11 cellular contexts compared by ENCODE assay signal in genomic region chr10:112875474-112876267, GRCh38.
A peak's percentile ranks its signal among the peaks of the same experiment; 100 is the strongest.
DNase-seq lines count a peak whose midpoint lies in the region; ATAC-seq, FAIRE-seq and TF ChIP-seq lines count a peak whose summit lies in the region.
"Had no signal": no experiment of that assay in that cellular context is flagged by ENCODE, and none has a peak within 500 bp of the region (broad histone marks: within the 10 kb centered on the region; RNA-seq: fewer than 3 reads in every experiment).

No MANE protein-coding gene starts in this region.

- H2BK15ac ChIP-seq in IMR-90 (ENCODE audit: low read depth, low read length), result no peak overlapping the region

- no peaks in the 10 kb centered on the region for H3K4me1 ChIP-seq in IMR-90 (ENCODE audit: control insufficient read depth, insufficient read depth, low read length)
- H3K4me1 ChIP-seq: uterus had no signal

- no TSS peak for BruUV-seq in Calu3 (replicated peaks; lab: Mats Ljungman, UMichigan)
- no TSS peak for BruUV-seq in IMR-90 (replicated peaks; lab: Mats Ljungman, UMichigan)

- H3K36me3 ChIP-seq in IMR-90 (ENCODE audit: control insufficient read depth, insufficient read depth, low read length) (no peaks in the 10 kb centered on the region), bronchial epithelial cell (ENCODE audit: control insufficient read depth, insufficient read depth, low read length) (no peaks in the 10 kb centered on the region)
- H3K36me3 ChIP-seq: uterus had no signal

- FAIRE-seq in bronchial epithelial cell (lab: Jason Lieb, UNC), result peak; percentile 36

- H4K8ac ChIP-seq in IMR-90 (ENCODE audit: low read depth in 2 of 2, low read length in 2 of 2), result no peak overlapping the region

- POLR2A ChIA-PET in IMR-90 (lab: Charles Lee; ENCODE audit: unreplicated experiment), result interaction anchor here (0.6 kb wide), 1 partner anchor 21 kb away, joined by 5 read pairs; no protein-coding TSS in a partner anchor

- no peak overlapping the region for H4K5ac ChIP-seq in IMR-90 (ENCODE audit: low read depth, low read length)

- H2AK9ac ChIP-seq in IMR-90 (replicated peaks; ENCODE audit: low read depth, low read length, poor library complexity), result no peak overlapping the region

- H3K27me3 Mint-ChIP-seq in Calu3 (ENCODE audit: unreplicated experiment), result no peaks in the 10 kb centered on the region

- H3K27ac Mint-ChIP-seq in Calu3 (ENCODE audit: unreplicated experiment), result no peak overlapping the region
- H3K27ac Mint-ChIP-seq: naive thymus-derived CD8-positive, alpha-beta T cell had no signal

- H3K56ac ChIP-seq in IMR-90 (ENCODE audit: extremely low read depth, insufficient read depth, low read length), result no peak overlapping the region

- no peak overlapping the region for H2BK5ac ChIP-seq in IMR-90 (ENCODE audit: low read depth, low read length, poor library complexity, severe bottlenecking)

- CTCF ChIA-PET in Calu3 (lab: Charles Lee) (interaction anchor here (0.6 to 0.7 kb wide), 2 partner anchors 102 to 240 kb away, joined by 3 to 5 read pairs; no protein-coding TSS in a partner anchor), IMR-90 (lab: Yijun Ruan, JAX) (no interaction called here)

- intact Hi-C loops in Calu3 (cut with micrococcal nuclease; ENCODE audit: unreplicated experiment) (no loop called here), IMR-90 (cut with micrococcal nuclease) (no loop called here), Right ventricle myocardium inferior (cut with DNase I) (no loop called here)

- H3K9me1 ChIP-seq in IMR-90 (ENCODE audit: insufficient read depth, low read length), result no peaks in the 10 kb centered on the region; the same call in 1 of the 2 replicates

- no peak for TF ChIP-seq POLR2A in IMR-90 (IDR thresholded peaks at IDR 0.05; ENCODE audit: low read depth, low read length)

- ATAC-seq in IMR-90 (ENCODE audit: low read depth), result peak; percentile 83
- ATAC-seq in GM21390 (IDR thresholded peaks at IDR 0.05; ENCODE audit: unreplicated experiment), result no peak
- no peak for ATAC-seq in Right ventricle myocardium inferior
- ATAC-seq: naive thymus-derived CD8-positive, alpha-beta T cell had no signal

- H3K18ac ChIP-seq in IMR-90 (ENCODE audit: low read depth, low read length), result no peak overlapping the region

- in situ Hi-C loops in IMR-90 (cut with MboI; ENCODE audit: low sequenced_read_pairs), result no loop called here

- no peak overlapping the region for H3K4me3 Mint-ChIP-seq in Calu3 (ENCODE audit: low read depth, unreplicated experiment)
- H3K4me3 Mint-ChIP-seq: naive thymus-derived CD8-positive, alpha-beta T cell had no signal

- H3K4me1 Mint-ChIP-seq in Calu3 (ENCODE audit: low read depth, unreplicated experiment), result peaks cover 14% of the 10 kb centered on the region

- no peaks in the 10 kb centered on the region for H4K20me1 ChIP-seq in IMR-90 (ENCODE audit: insufficient read depth, low read length)

- DNase-seq in Calu3, result peak; percentile 55
- DNase-seq in IMR-90, result peak; percentile 86
- DNase-seq in bronchial epithelial cell (ENCODE audit: low read depth), result peak; percentile 84
- DNase-seq in non-pigmented ciliary epithelial cell (ENCODE audit: low read depth), result peak; percentile 58
- DNase-seq in coronary artery (ENCODE audit: low spot score), result no peak
- no peak for DNase-seq in Right ventricle myocardium inferior (ENCODE audit: missing footprints)
- no peak for DNase-seq in GM20000 (ENCODE audit: low spot score)
- DNase-seq: head of caudate nucleus; naive thymus-derived CD8-positive, alpha-beta T cell; uterus had no signal

- 100% methylated on average over 1 of the region's 5 CpGs; no CpG with 5 or more reads in 1 of the 2 experiments for WGBS in IMR-90 (ENCODE audit: extremely low coverage in 2 of 2, insufficient read length in 1 of 2), 2 experiments

- H2BK20ac ChIP-seq in IMR-90 (ENCODE audit: low read depth, low read length), result no peak overlapping the region

- no peak overlapping the region for H3K23ac ChIP-seq in IMR-90 (ENCODE audit: low read depth, low read length)

- H3K27me3 ChIP-seq in IMR-90 (ENCODE audit: control insufficient read depth, insufficient read depth, low read length) (peaks cover 5% of the 10 kb centered on the region), bronchial epithelial cell (ENCODE audit: control insufficient read depth, insufficient read depth, low read length) (no peaks in the 10 kb centered on the region)
- H3K27me3 ChIP-seq: uterus had no signal

- no peak overlapping the region for H2AFZ ChIP-seq in IMR-90 (replicated peaks; ENCODE audit: low read length, poor library complexity)

- no peak overlapping the region for H3K14ac ChIP-seq in IMR-90 (replicated peaks; ENCODE audit: low read depth, low read length)

- 0 out of 2 replicates have a peak overlapping the region, but pooled peaks have one; percentile 6 for H3K4me2 ChIP-seq in IMR-90 (ENCODE audit: low read depth, low read length)

- no peak overlapping the region for H2AK5ac ChIP-seq in IMR-90 (ENCODE audit: low read depth, low read length)

- H3K4ac ChIP-seq in IMR-90 (ENCODE audit: low read depth, low read length), result no peak overlapping the region

- H3K27ac ChIP-seq in IMR-90 (ENCODE audit: insufficient read depth, low read length), result no peak overlapping the region
- no peak overlapping the region for H3K27ac ChIP-seq in coronary artery
- H3K27ac ChIP-seq: uterus had no signal

- no peak overlapping the region for H3K4me3 ChIP-seq in IMR-90 (ENCODE audit: insufficient read depth, low read depth, low read length)
- no peak overlapping the region for H3K4me3 ChIP-seq in bronchial epithelial cell (ENCODE audit: low read depth, low read length)
- no peak overlapping the region for H3K4me3 ChIP-seq in coronary artery
- H3K4me3 ChIP-seq: uterus had no signal

- no peaks in the 10 kb centered on the region for H3K79me1 ChIP-seq in IMR-90 (ENCODE audit: low read depth in 1 of 2, low read length in 2 of 2)

- TF ChIP-seq CTCF in Calu3 (IDR thresholded peaks at IDR 0.05; ENCODE audit: unreplicated experiment) (no peak), IMR-90 (conservative IDR thresholded peaks at IDR 0.05; ENCODE audit: low read depth, low read length) (no peak), bronchial epithelial cell (IDR thresholded peaks at IDR 0.05; ENCODE audit: insufficient read depth, low read length, severe bottlenecking) (no peak), coronary artery (IDR thresholded peaks at IDR 0.05) (no peak), GM20000 (IDR thresholded peaks at IDR 0.05; ENCODE audit: extremely low read depth, missing control alignments) (no peak)

- H3K9ac ChIP-seq in IMR-90 (ENCODE audit: low read depth, low read length), result no peak overlapping the region

- no peaks in the 10 kb centered on the region for H3K9me3 Mint-ChIP-seq in Calu3 (ENCODE audit: low read depth, unreplicated experiment)

- dilution Hi-C loops in IMR-90 (cut with HindIII; ENCODE audit: low sequenced_read_pairs, unreplicated experiment), result no loop called here

- H3K9me3 ChIP-seq in IMR-90 (ENCODE audit: control insufficient read depth, insufficient read depth, low read length), result peaks cover 2% of the 10 kb centered on the region; the same call in 1 of the 2 replicates

- H2BK120ac ChIP-seq in IMR-90 (ENCODE audit: low read depth, low read length), result no peak overlapping the region

- no peaks in the 10 kb centered on the region for H3K36me3 Mint-ChIP-seq in Calu3 (ENCODE audit: insufficient read depth, unreplicated experiment)

- no peak overlapping the region for H4K91ac ChIP-seq in IMR-90 (ENCODE audit: insufficient read depth, low read depth, low read length)

- TF ChIP-seq RAD21 in IMR-90 (IDR thresholded peaks at IDR 0.05; ENCODE audit: low read length), result no peak

TF ChIP-seq in IMR-90, 13 proteins besides CTCF, POLR2A, EP300 and RAD21:
- TF ChIP-seq ELK1 (IDR thresholded peaks at IDR 0.05; ENCODE audit: borderline replicate concordance, low read depth, low read length) (no peak), MAZ (IDR thresholded peaks at IDR 0.05; ENCODE audit: borderline replicate concordance, low read depth, low read length) (no peak), RCOR1 (IDR thresholded peaks at IDR 0.05; ENCODE audit: insufficient replicate concordance, low read length) (no peak), FOS (IDR thresholded peaks at IDR 0.05; ENCODE audit: low read depth, low read length) (peak; percentile 63; the same call in 1 of the 2 replicates), CEBPB (IDR thresholded peaks at IDR 0.05; ENCODE audit: low read depth, low read length) (peak; percentile 70), SMC3 (IDR thresholded peaks at IDR 0.05; ENCODE audit: low read depth, low read length) (no peak), NFE2L2 (IDR thresholded peaks at IDR 0.05; ENCODE audit: low read depth, low read length) (no peak), MAFK (IDR thresholded peaks at IDR 0.05; ENCODE audit: low read depth, low read length) (no peak)

Comparison
In these comparisons a context has a peak if more than half of its experiments do, and no peak if none do; other contexts are left out.
1. DNase-seq: peak in Calu3 (single experiment), IMR-90 (single experiment), bronchial epithelial cell (single experiment) and non-pigmented ciliary epithelial cell (single experiment); none in coronary artery (single experiment), Right ventricle myocardium inferior (single experiment) and GM20000 (single experiment).